In the genomic region with DNA sequence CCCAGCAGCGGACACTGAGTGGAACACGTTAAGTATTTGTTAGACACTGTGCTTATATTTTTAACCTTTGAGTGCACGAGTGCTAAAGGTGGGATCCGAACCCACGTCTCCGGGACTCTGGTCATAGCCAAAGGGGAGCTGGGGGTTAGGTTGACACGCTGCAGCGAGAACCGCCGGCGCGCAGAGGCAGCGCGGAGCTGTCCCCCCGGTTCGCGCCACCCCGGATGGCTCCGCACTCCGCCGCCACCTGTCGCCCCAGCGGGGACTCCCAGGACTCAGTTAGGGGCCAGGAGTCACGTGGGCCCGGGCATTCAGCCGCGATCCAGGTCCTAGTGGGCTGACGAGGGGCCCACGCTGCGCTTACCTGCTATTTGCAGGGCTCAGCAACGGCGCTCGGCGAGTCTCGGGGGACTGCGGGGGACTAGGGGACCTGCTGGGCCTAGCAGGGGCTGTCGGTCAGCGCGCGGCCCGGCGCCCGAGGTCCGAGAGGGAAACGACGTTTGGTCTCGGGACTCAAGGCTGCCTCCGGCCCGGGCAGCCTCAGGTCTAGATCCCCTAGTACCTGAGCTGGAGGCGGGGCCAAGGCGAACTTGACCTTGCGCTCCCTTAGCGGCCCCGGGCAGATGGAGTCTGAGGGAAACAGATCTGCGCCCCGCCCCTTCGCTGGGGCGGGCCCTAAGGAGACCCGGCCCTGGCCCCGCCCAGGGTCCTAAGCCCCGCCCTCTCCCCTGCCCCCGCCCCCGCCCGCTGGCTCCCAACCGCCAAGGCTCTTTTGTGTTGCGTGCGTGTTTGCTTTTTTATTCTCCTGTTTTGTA, we compare ENCODE assay signal across 8 cellular contexts. TPM values are rescaled to one million over a fixed set of nuclear protein-coding genes. Genes with fewer than 3 reads are reported as not detected.
DNase-seq lines count a peak whose midpoint lies in the region; ATAC-seq and TF ChIP-seq lines count a peak whose summit lies in the region.

Gene NMNAT3, minus strand, starts transcription at position 632 of the 815 bp plus-strand sequence. CDS start 50,248 bp downstream, outside the sequence.

- TF ChIP-seq CTCF in BJ (IDR thresholded peaks at IDR 0.05; ENCODE audit: insufficient read depth, low read depth, low read length), result no peak
- no peak for TF ChIP-seq CTCF in fibroblast of pulmonary artery (IDR thresholded peaks at IDR 0.05; ENCODE audit: low read length, missing control alignments)
- TF ChIP-seq CTCF in natural killer cell (IDR thresholded peaks at IDR 0.05), result no peak

- DNase-seq in BJ (ENCODE audit: low read depth) (no peak), NOMO-1 treated with DMSO at 0.1 percent for 48 hours (lab: John Stamatoyannopoulos, UW; ENCODE audit: unreplicated experiment) (peak; percentile 91), fibroblast of pulmonary artery (ENCODE audit: low read depth) (peak; percentile 42), natural killer cell (peak; percentile 76)
- DNase-seq in activated T-helper 1 cell treated with anti-CD3 and anti-CD28 coated beads, Interleukin-12 subunit alpha, Interleukin-12 subunit beta, Interleukin-2, Interleukin-4 antibody, amounts not matched to agents 30 ng/mL and 10 ng/mL and 1 ng/mL, durations not matched to agents 14 hours and 24 hours and 36 hours (ENCODE audit: low spot score), result peak; percentile 73
- peak; percentile 50 to 83 for DNase-seq in stimulated activated effector memory CD8-positive, alpha-beta T cell treated with anti-CD3 and anti-CD28 coated beads, Interleukin-12 subunit alpha, Interleukin-12 subunit beta, amount 100 ng/mL, for 72 hours (ENCODE audit: low spot score in 2 of 2)

- H3K9me3 Mint-ChIP-seq in activated T-helper 1 cell treated with anti-CD3 and anti-CD28 coated beads, Interleukin-12 subunit alpha, Interleukin-12 subunit beta, Interleukin-2, Interleukin-4 antibody, amounts not matched to agents 30 ng/mL and 10 ng/mL and 1 ng/mL, durations not matched to agents 14 hours and 24 hours and 36 hours, result no peaks in the 10 kb centered on the region
- H3K9me3 Mint-ChIP-seq in natural killer cell, result no peaks in the 10 kb centered on the region
- no peaks in the 10 kb centered on the region for H3K9me3 Mint-ChIP-seq in stimulated activated effector memory CD8-positive, alpha-beta T cell treated with anti-CD3 and anti-CD28 coated beads, Interleukin-12 subunit alpha, Interleukin-12 subunit beta, amount 100 ng/mL, for 72 hours

- H3K36me3 Mint-ChIP-seq in activated T-helper 1 cell treated with anti-CD3 and anti-CD28 coated beads, Interleukin-12 subunit alpha, Interleukin-12 subunit beta, Interleukin-2, Interleukin-4 antibody, amounts not matched to agents 30 ng/mL and 10 ng/mL and 1 ng/mL, durations not matched to agents 14 hours and 24 hours and 36 hours (ENCODE audit: low read depth), result no peaks in the 10 kb centered on the region
- no peaks in the 10 kb centered on the region for H3K36me3 Mint-ChIP-seq in natural killer cell
- H3K36me3 Mint-ChIP-seq in stimulated activated effector memory CD8-positive, alpha-beta T cell treated with anti-CD3 and anti-CD28 coated beads, Interleukin-12 subunit alpha, Interleukin-12 subunit beta, amount 100 ng/mL, for 72 hours, result no peaks in the 10 kb centered on the region

- peak within 1 kb of the TSS; percentile 83 for H3K4me3 Mint-ChIP-seq in activated T-helper 1 cell treated with anti-CD3 and anti-CD28 coated beads, Interleukin-12 subunit alpha, Interleukin-12 subunit beta, Interleukin-2, Interleukin-4 antibody, amounts not matched to agents 30 ng/mL and 10 ng/mL and 1 ng/mL, durations not matched to agents 14 hours and 24 hours and 36 hours
- peak within 1 kb of the TSS; percentile 79 for H3K4me3 Mint-ChIP-seq in natural killer cell
- H3K4me3 Mint-ChIP-seq in stimulated activated effector memory CD8-positive, alpha-beta T cell treated with anti-CD3 and anti-CD28 coated beads, Interleukin-12 subunit alpha, Interleukin-12 subunit beta, amount 100 ng/mL, for 72 hours, result peak within 1 kb of the TSS; percentile 58

- CTCF ChIA-PET in BJ (lab: Yijun Ruan, JAX), result no interaction called here

- H3K27me3 ChIP-seq in BJ (ENCODE audit: control insufficient read depth, insufficient read depth, low read length), result no peaks in the 10 kb centered on the region

- no peaks in the 10 kb centered on the region for H3K4me1 Mint-ChIP-seq in activated T-helper 1 cell treated with anti-CD3 and anti-CD28 coated beads, Interleukin-12 subunit alpha, Interleukin-12 subunit beta, Interleukin-2, Interleukin-4 antibody, amounts not matched to agents 30 ng/mL and 10 ng/mL and 1 ng/mL, durations not matched to agents 14 hours and 24 hours and 36 hours (ENCODE audit: low read depth)
- H3K4me1 Mint-ChIP-seq in natural killer cell, result peaks cover 9 to 13% of the 10 kb centered on the region in 2 donors
- no peaks in the 10 kb centered on the region for H3K4me1 Mint-ChIP-seq in stimulated activated effector memory CD8-positive, alpha-beta T cell treated with anti-CD3 and anti-CD28 coated beads, Interleukin-12 subunit alpha, Interleukin-12 subunit beta, amount 100 ng/mL, for 72 hours

- H3K27ac Mint-ChIP-seq in activated T-helper 1 cell treated with anti-CD3 and anti-CD28 coated beads, Interleukin-12 subunit alpha, Interleukin-12 subunit beta, Interleukin-2, Interleukin-4 antibody, amounts not matched to agents 30 ng/mL and 10 ng/mL and 1 ng/mL, durations not matched to agents 14 hours and 24 hours and 36 hours, result no peak within 1 kb of the TSS
- H3K27ac Mint-ChIP-seq in natural killer cell, result peak within 1 kb of the TSS; percentile 48 to 80
- H3K27ac Mint-ChIP-seq in stimulated activated effector memory CD8-positive, alpha-beta T cell treated with anti-CD3 and anti-CD28 coated beads, Interleukin-12 subunit alpha, Interleukin-12 subunit beta, amount 100 ng/mL, for 72 hours, result no peak within 1 kb of the TSS

- ATAC-seq in GM19372 (IDR thresholded peaks at IDR 0.05; ENCODE audit: low read depth, unreplicated experiment) (peak; percentile 87), HG03520 (IDR thresholded peaks at IDR 0.05; ENCODE audit: unreplicated experiment) (peak; percentile 97), natural killer cell (peak; percentile 97 to 99 (median 98))
- ATAC-seq in stimulated activated effector memory CD8-positive, alpha-beta T cell treated with anti-CD3 and anti-CD28 coated beads, Interleukin-12 subunit alpha, Interleukin-12 subunit beta, amount 100 ng/mL, for 72 hours, result peak; percentile 90

- peaks cover 13% of the 10 kb centered on the region for H3K27me3 Mint-ChIP-seq in activated T-helper 1 cell treated with anti-CD3 and anti-CD28 coated beads, Interleukin-12 subunit alpha, Interleukin-12 subunit beta, Interleukin-2, Interleukin-4 antibody, amounts not matched to agents 30 ng/mL and 10 ng/mL and 1 ng/mL, durations not matched to agents 14 hours and 24 hours and 36 hours (ENCODE audit: insufficient read depth)
- peaks cover 7% of the 10 kb centered on the region in 2 donors for H3K27me3 Mint-ChIP-seq in natural killer cell (ENCODE audit: low read depth in 2 of 2)

- intact Hi-C loops in activated T-helper 1 cell treated with anti-CD3 and anti-CD28 coated beads, Interleukin-12 subunit alpha, Interleukin-12 subunit beta, Interleukin-2, Interleukin-4 antibody, amounts not matched to agents 30 ng/mL and 10 ng/mL and 1 ng/mL, durations not matched to agents 14 hours and 24 hours and 36 hours (cut with micrococcal nuclease), result loop anchor here (1.0 to 5.0 kb wide), 3 partner anchors 288 to 1265 kb away; partner anchors contain the start of genes COPB2 and SLC25A36
- intact Hi-C loops in natural killer cell (cut with micrococcal nuclease), result no loop called here

- peak within 1 kb of the TSS; percentile 54 for H3K4me3 ChIP-seq in BJ (ENCODE audit: low read depth, low read length)
- H3K4me3 ChIP-seq in fibroblast of pulmonary artery (replicated peaks; ENCODE audit: low read depth, low read length), result peak within 1 kb of the TSS; percentile 52

- POLR2A ChIA-PET in BJ (lab: Charles Lee), result no interaction called here

- H3K36me3 ChIP-seq in BJ (ENCODE audit: control insufficient read depth, insufficient read depth, low read length), result no peaks in the 10 kb centered on the region

RNA-seq across cellular contexts. Expression of gene NMNAT3, which starts in this region (rescaled TPM):
- polyA plus RNA-seq in BJ (2011; rRNA removed), result 0.38 and 0.61 TPM in 2 replicates
- 0.87 and 0.90 TPM in 2 replicates for polyA minus RNA-seq in BJ (2011; rRNA and poly(A)+ RNA removed)
- total RNA-seq in activated T-helper 1 cell treated with anti-CD3 and anti-CD28 coated beads, Interleukin-12 subunit alpha, Interleukin-12 subunit beta, Interleukin-2, Interleukin-4 antibody, amounts not matched to agents 30 ng/mL and 10 ng/mL and 1 ng/mL, durations not matched to agents 14 hours and 24 hours and 36 hours, result 1.1 and 1.2 TPM in 2 replicates
- total RNA-seq in natural killer cell, result 1 to 10 TPM; 1.6 to 3.7 (median 2.2) TPM

Comparison
In these comparisons a context has a peak if more than half of its experiments do, and no peak if none do; other contexts are left out.
1. H3K27ac Mint-ChIP-seq: peak in natural killer cell (2 of 2); none in activated T-helper 1 cell treated with anti-CD3 and anti-CD28 coated beads, Interleukin-12 subunit alpha, Interleukin-12 subunit beta, Interleukin-2, Interleukin-4 antibody, amounts not matched to agents 30 ng/mL and 10 ng/mL and 1 ng/mL, durations not matched to agents 14 hours and 24 hours and 36 hours (single experiment) and stimulated activated effector memory CD8-positive, alpha-beta T cell treated with anti-CD3 and anti-CD28 coated beads, Interleukin-12 subunit alpha, Interleukin-12 subunit beta, amount 100 ng/mL, for 72 hours (single experiment).
2. Peak in every context shown above with its lines, with median percentiles within 50 percentile points of each other: ATAC-seq and H3K4me3 Mint-ChIP-seq.